8 cellular contexts compared by ENCODE assay signal in the genomic region with DNA sequence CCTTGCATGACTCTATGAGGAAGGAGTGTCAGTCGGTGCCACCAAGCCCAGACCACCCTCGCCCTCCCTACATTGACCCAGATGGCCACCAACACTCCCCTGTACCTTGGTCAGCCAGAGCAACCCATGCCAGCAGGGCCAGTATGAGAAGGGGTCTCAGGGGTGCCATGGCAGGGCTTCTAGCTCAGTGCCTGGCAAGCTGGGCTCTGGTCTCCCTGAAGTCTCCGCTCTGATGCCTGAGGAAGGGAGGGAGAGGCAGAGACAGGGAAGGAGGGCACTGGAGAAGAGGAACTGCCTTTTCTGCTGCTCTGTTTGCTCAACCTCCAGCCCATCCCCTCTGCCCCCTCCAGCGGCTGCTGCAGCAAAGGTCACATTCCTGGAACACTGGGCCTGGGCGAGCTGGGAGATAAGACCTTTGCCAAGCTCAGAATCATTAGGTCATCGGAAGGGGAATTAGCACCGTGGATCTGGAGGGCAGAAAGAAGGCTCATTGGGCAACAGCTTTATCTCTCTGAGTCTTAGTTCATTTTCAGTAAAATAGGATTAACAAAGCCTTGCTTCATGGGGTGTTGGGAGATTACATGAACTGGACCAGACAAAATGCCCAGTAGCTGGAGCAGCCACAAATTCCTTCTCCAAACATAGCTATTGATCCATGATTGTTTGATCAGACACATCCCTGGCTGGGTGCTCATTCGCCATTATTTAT. TPM values are rescaled to one million over a fixed set of nuclear protein-coding genes. Genes with fewer than 3 reads are reported as not detected.
DNase-seq lines count a peak whose midpoint lies in the region; ATAC-seq and TF ChIP-seq lines count a peak whose summit lies in the region.

A gene with protein sequence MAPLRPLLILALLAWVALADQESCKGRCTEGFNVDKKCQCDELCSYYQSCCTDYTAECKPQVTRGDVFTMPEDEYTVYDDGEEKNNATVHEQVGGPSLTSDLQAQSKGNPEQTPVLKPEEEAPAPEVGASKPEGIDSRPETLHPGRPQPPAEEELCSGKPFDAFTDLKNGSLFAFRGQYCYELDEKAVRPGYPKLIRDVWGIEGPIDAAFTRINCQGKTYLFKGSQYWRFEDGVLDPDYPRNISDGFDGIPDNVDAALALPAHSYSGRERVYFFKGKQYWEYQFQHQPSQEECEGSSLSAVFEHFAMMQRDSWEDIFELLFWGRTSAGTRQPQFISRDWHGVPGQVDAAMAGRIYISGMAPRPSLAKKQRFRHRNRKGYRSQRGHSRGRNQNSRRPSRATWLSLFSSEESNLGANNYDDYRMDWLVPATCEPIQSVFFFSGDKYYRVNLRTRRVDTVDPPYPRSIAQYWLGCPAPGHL (minus strand): TSS at position 273 of the 709 bp plus-strand sequence. CDS start 104 bp downstream, at position 169.

- H3K4me1 ChIP-seq in heart right ventricle (peaks cover 4 to 40% (median 29%) of the 10 kb centered on the region in 9 donors), gastrocnemius medialis (peaks cover 10 to 11% of the 10 kb centered on the region in 2 donors)

- POLR2A ChIA-PET in activated CD4-positive, alpha-beta memory T cell treated with anti-CD3 and anti-CD28 coated beads for 36 hours (lab: Charles Lee), result interaction anchor here (1.2 to 2.6 kb wide), 3 partner anchors 13 to 201 kb away, joined by 4 to 12 read pairs (median 8); partner anchors contain the start of genes IFT20, PIGS, POLDIP2 and TNFAIP1

- peak within 1 kb of the TSS; percentile 4 to 85 (median 79) for H3K27ac ChIP-seq in heart right ventricle
- peak within 1 kb of the TSS; percentile 32 to 44 (median 37) for H3K27ac ChIP-seq in gastrocnemius medialis

- CTCF ChIA-PET in activated CD4-positive, alpha-beta memory T cell treated with anti-CD3 and anti-CD28 coated beads for 36 hours (lab: Charles Lee), result interaction anchor here (0.8 to 1.2 kb wide), 2 partner anchors 47 to 136 kb away, joined by 3 to 4 read pairs; no protein-coding TSS in a partner anchor

- H3K9me3 ChIP-seq in heart right ventricle, result no peaks in the 10 kb centered on the region
- H3K9me3 ChIP-seq in gastrocnemius medialis, result no peaks in the 10 kb centered on the region

- H3K36me3 ChIP-seq in heart right ventricle (peaks cover 0 to 6% (median 0%) of the 10 kb centered on the region in 9 donors), gastrocnemius medialis (no peaks in the 10 kb centered on the region)

- H3K27me3 ChIP-seq in heart right ventricle, result peaks cover 0 to 22% (median 0%) of the 10 kb centered on the region in 7 donors
- H3K27me3 ChIP-seq in gastrocnemius medialis, result no peaks in the 10 kb centered on the region

- H3K27me3 Mint-ChIP-seq in activated CD4-positive, alpha-beta memory T cell treated with anti-CD3 and anti-CD28 coated beads for 36 hours, result no peaks in the 10 kb centered on the region

- H3K4me3 ChIP-seq in heart right ventricle (peak within 1 kb of the TSS in 9 of 10 donors; percentile 48 to 78 (median 66)), gastrocnemius medialis (peak within 1 kb of the TSS; percentile 58 to 77 (median 64))

- WGBS in heart right ventricle, 2 donors, result 22 to 29% methylated on average over 8 of the region's 8 CpGs

- H3K9me3 Mint-ChIP-seq in activated CD4-positive, alpha-beta memory T cell treated with anti-CD3 and anti-CD28 coated beads for 36 hours, result no peaks in the 10 kb centered on the region

- in situ Hi-C loops in gastrocnemius medialis (cut with MboI; ENCODE audit: low sequenced_read_pairs in 4 of 4), result loop anchor here in 1 of 4 donors (25.0 kb wide), 1 partner anchor 592 kb away; the partner anchor contains the start of gene PHF12

- H3K36me3 Mint-ChIP-seq in activated CD4-positive, alpha-beta memory T cell treated with anti-CD3 and anti-CD28 coated beads for 36 hours, result no peaks in the 10 kb centered on the region

- peak in 1 of 9 donors; percentile 9 for TF ChIP-seq CTCF in heart right ventricle (IDR thresholded peaks at IDR 0.05)
- no peak for TF ChIP-seq CTCF in gastrocnemius medialis (IDR thresholded peaks at IDR 0.05 in 4 of 5, conservative IDR thresholded peaks at IDR 0.05 in 1 of 5)

- peak within 1 kb of the TSS; percentile 78 for H3K27ac Mint-ChIP-seq in activated CD4-positive, alpha-beta memory T cell treated with anti-CD3 and anti-CD28 coated beads for 36 hours

- intact Hi-C loops in activated CD4-positive, alpha-beta memory T cell treated with anti-CD3 and anti-CD28 coated beads for 36 hours (cut with micrococcal nuclease), result no loop called here
- intact Hi-C loops in heart right ventricle (cut with DNase I), result no loop called here
- intact Hi-C loops in gastrocnemius medialis (cut with DNase I; ENCODE audit: low total_unique reads), result loop anchor here (2.0 kb wide), 1 partner anchor 13 kb away; the partner anchor contains the start of gene POLDIP2

- ATAC-seq in heart right ventricle, result peak; percentile 14 to 74 (median 53)
- no peak for ATAC-seq in gastrocnemius medialis
- no peak for ATAC-seq in HG02981 (IDR thresholded peaks at IDR 0.05; ENCODE audit: unreplicated experiment)

- peaks cover 16% of the 10 kb centered on the region for H3K4me1 Mint-ChIP-seq in activated CD4-positive, alpha-beta memory T cell treated with anti-CD3 and anti-CD28 coated beads for 36 hours (ENCODE audit: low read depth)

- H3K4me3 Mint-ChIP-seq in activated CD4-positive, alpha-beta memory T cell treated with anti-CD3 and anti-CD28 coated beads for 36 hours, result peak within 1 kb of the TSS; percentile 79

- DNase-seq in AG20443 (ENCODE audit: low spot score) (peak; percentile 23), HuH-7 (ENCODE audit: low spot score) (peak; percentile 98), heart right ventricle (peak in 1 of 2 donors; percentile 63), gastrocnemius medialis (no peak), DMS79 (lab: John Stamatoyannopoulos, UW) (no peak), Ammon's horn (ENCODE audit: low spot score) (no peak)
- no peak for DNase-seq in activated CD4-positive, alpha-beta memory T cell treated with anti-CD3 and anti-CD28 coated beads for 36 hours

- TF ChIP-seq POLR2A in gastrocnemius medialis (IDR thresholded peaks at IDR 0.05), result no peak

RNA-seq across cellular contexts. Expression of the gene that starts here (rescaled TPM):
- total RNA-seq in activated CD4-positive, alpha-beta memory T cell treated with anti-CD3 and anti-CD28 coated beads for 36 hours, result not detected
- total RNA-seq in heart right ventricle (100 to 1,000 TPM in 1 of 10 donors, 10 to 100 TPM in 9; 44.8 to 121 (median 67.0) TPM), gastrocnemius medialis (10 to 100 TPM in 1 of 4 donors, 1 to 10 TPM in 1, not detected in 2; 3.8 to 11.5 TPM)
- polyA plus RNA-seq in heart right ventricle, result 10 to 100 TPM; 26.3 to 27.8 TPM

Comparison
In these comparisons a context has a peak if more than half of its experiments do, and no peak if none do; other contexts are left out.
1. DNase-seq: peak in AG20443 (single experiment) and HuH-7 (single experiment); none in activated CD4-positive, alpha-beta memory T cell treated with anti-CD3 and anti-CD28 coated beads for 36 hours (single experiment), gastrocnemius medialis (0 of 2), DMS79 (single experiment) and Ammon's horn (single experiment).
2. ATAC-seq: peak in heart right ventricle (8 of 8); none in gastrocnemius medialis (0 of 2) and HG02981 (single experiment).